Comparison of ENCODE assay signal across 1 cellular context in genomic region chr17:9932481-9932880, GRCh38.
TF ChIP-seq lines count a peak whose summit lies in the region.

No MANE protein-coding gene starts in this region.

TF ChIP-seq in A549, 52 proteins besides CTCF, POLR2A, EP300 and RAD21 (continued from another document):
- TF ChIP-seq, protein P1, sequence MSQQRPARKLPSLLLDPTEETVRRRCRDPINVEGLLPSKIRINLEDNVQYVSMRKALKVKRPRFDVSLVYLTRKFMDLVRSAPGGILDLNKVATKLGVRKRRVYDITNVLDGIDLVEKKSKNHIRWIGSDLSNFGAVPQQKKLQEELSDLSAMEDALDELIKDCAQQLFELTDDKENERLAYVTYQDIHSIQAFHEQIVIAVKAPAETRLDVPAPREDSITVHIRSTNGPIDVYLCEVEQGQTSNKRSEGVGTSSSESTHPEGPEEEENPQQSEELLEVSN (IDR thresholded peaks at IDR 0.05; ENCODE audit: borderline replicate concordance, low read depth), result no peak
